ENCODE assay signal across 8 cellular contexts in the genomic region with DNA sequence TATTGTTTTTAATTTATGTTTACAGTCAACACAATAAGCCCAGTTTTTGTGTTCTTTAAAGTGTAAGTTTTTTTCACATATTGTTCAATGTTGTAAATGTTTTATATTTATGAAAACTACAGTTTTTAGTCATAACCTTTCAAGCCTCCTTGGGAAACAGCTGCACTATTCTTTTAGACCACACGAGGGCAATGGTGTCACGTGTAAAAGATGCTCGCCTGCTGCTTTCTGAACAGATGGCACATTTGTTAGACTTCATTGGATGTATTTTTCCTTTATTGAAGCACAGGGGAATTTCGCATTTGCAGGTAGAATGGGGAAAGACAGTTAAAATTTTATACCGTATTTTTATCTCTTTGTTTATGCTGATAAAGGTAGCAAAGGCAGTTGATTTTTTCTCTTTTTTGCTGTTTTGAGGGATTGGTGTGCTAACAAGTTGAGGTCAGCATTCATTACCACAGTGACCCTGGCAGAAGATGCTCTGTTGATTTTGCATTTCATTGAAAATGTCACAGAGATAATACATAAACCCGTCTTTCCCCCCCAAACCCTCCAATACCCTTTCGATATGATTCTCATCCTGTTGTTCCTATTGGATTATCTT. TPM values are rescaled to one million over a fixed set of nuclear protein-coding genes. Genes with fewer than 3 reads are reported as not detected.
DNase-seq lines count a peak whose midpoint lies in the region; ATAC-seq, FAIRE-seq and TF ChIP-seq lines count a peak whose summit lies in the region.

No MANE protein-coding gene starts in this region.

- no peaks in the 10 kb centered on the region for H3K36me3 ChIP-seq in CD8-positive, alpha-beta memory T cell (ENCODE audit: insufficient read depth, low read length)
- no peaks in the 10 kb centered on the region for H3K36me3 ChIP-seq in astrocyte (ENCODE audit: insufficient read depth, low read length)

- H3K4me3 Mint-ChIP-seq in CD8-positive, alpha-beta memory T cell: peak overlapping the region in 3 of 7 donors; percentile 7 to 13 (median 7)
- H3K4me3 Mint-ChIP-seq in astrocyte (ENCODE audit: unreplicated experiment): no peak overlapping the region

- H3K79me2 ChIP-seq in astrocyte (ENCODE audit: insufficient read depth, low read length): no peaks in the 10 kb centered on the region

- POLR2A ChIA-PET in CD8-positive, alpha-beta memory T cell (lab: Charles Lee): no interaction called here

- no peak overlapping the region for H3K4me3 ChIP-seq in CD8-positive, alpha-beta memory T cell (ENCODE audit: low read length)
- H3K4me3 ChIP-seq in astrocyte (ENCODE audit: insufficient read depth, low read depth, low read length): no peak overlapping the region

- H3K27ac ChIP-seq in CD8-positive, alpha-beta memory T cell (ENCODE audit: low read depth, low read length): no peak overlapping the region
- H3K27ac ChIP-seq in astrocyte (ENCODE audit: low read depth, low read length): no peak overlapping the region

- H3K27ac Mint-ChIP-seq in CD8-positive, alpha-beta memory T cell: no peak overlapping the region
- no peak overlapping the region for H3K27ac Mint-ChIP-seq in astrocyte (ENCODE audit: unreplicated experiment)

- in situ Hi-C loops in KBM-7 (cut with MboI; ENCODE audit: low pct_unique_long_range_greater_than_20kb, low sequenced_read_pairs): loop anchor here (25.0 kb wide), 1 partner anchor 923 kb away; no protein-coding TSS in a partner anchor

- peak; percentile 52 for FAIRE-seq in astrocyte (lab: Jason Lieb, UNC)

- TF ChIP-seq CTCF in astrocyte (IDR thresholded peaks at IDR 0.05; ENCODE audit: insufficient read depth, low read depth, low read length): peak; percentile 98

- no peaks in the 10 kb centered on the region for H3K36me3 Mint-ChIP-seq in CD8-positive, alpha-beta memory T cell
- H3K36me3 Mint-ChIP-seq in astrocyte (ENCODE audit: low read depth, unreplicated experiment): no peaks in the 10 kb centered on the region

- CTCF ChIA-PET in CD8-positive, alpha-beta memory T cell (lab: Charles Lee): no interaction called here

- peaks cover 27% of the 10 kb centered on the region for H3K27me3 ChIP-seq in CD8-positive, alpha-beta memory T cell (ENCODE audit: insufficient read depth, low read length, poor library complexity, severe bottlenecking)
- peaks cover 6% of the 10 kb centered on the region for H3K27me3 ChIP-seq in astrocyte (ENCODE audit: insufficient read depth, low read length)

- no peaks in the 10 kb centered on the region for H3K9me3 ChIP-seq in CD8-positive, alpha-beta memory T cell (ENCODE audit: low read length)
- H3K9me3 ChIP-seq in astrocyte (ENCODE audit: insufficient read depth, low read depth, low read length): no peaks in the 10 kb centered on the region

- DNase-seq in CD8-positive, alpha-beta memory T cell: peak; percentile 27 to 60 (median 41)
- DNase-seq in KBM-7 (peak; percentile 72), T-helper 1 cell (peak in 4 of 5 donors; percentile 11 to 45 (median 32)), astrocyte (ENCODE audit: low read depth) (peak; percentile 27), hippocampal formation (lab: John Stamatoyannopoulos, UW) (peak; percentile 25 to 83)
- peak; percentile 54 for DNase-seq in stimulated activated CD4-positive, alpha-beta T cell treated with anti-CD3 and anti-CD28 coated beads, Interleukin-12 subunit alpha, Interleukin-12 subunit beta, amount 100 ng/mL, for 4 hours

- peak; percentile 46 for ATAC-seq in GM19328 (IDR thresholded peaks at IDR 0.05; ENCODE audit: unreplicated experiment)
- no peak for ATAC-seq in HG03108 (IDR thresholded peaks at IDR 0.05; ENCODE audit: unreplicated experiment)

- no peaks in the 10 kb centered on the region for H4K20me1 ChIP-seq in astrocyte (ENCODE audit: insufficient read depth, low read length)

- H3K4me1 ChIP-seq in CD8-positive, alpha-beta memory T cell (ENCODE audit: insufficient read depth, low read length): peaks cover 12% of the 10 kb centered on the region
- H3K4me1 ChIP-seq in astrocyte (ENCODE audit: insufficient read depth, low read length): peaks cover 11% of the 10 kb centered on the region

- H3K9ac ChIP-seq in astrocyte (ENCODE audit: low read length): no peak overlapping the region

- no peaks in the 10 kb centered on the region for H3K9me3 Mint-ChIP-seq in CD8-positive, alpha-beta memory T cell
- H3K9me3 Mint-ChIP-seq in astrocyte (ENCODE audit: unreplicated experiment): no peaks in the 10 kb centered on the region

- peaks cover 20 to 64% of the 10 kb centered on the region in 2 donors for H3K27me3 Mint-ChIP-seq in CD8-positive, alpha-beta memory T cell
- peaks cover 39% of the 10 kb centered on the region for H3K27me3 Mint-ChIP-seq in astrocyte (ENCODE audit: low read depth, unreplicated experiment)

- H2AFZ ChIP-seq in astrocyte (ENCODE audit: low read depth, low read length): no peak overlapping the region

- H3K4me1 Mint-ChIP-seq in CD8-positive, alpha-beta memory T cell: peaks cover 25 to 29% (median 28%) of the 10 kb centered on the region in 3 donors
- H3K4me1 Mint-ChIP-seq in astrocyte (ENCODE audit: low read depth, unreplicated experiment): peaks cover 5% of the 10 kb centered on the region

- no peak overlapping the region for H3K4me2 ChIP-seq in astrocyte (ENCODE audit: low read length)

RNA-seq across cellular contexts. Expression of gene MAT2B, which starts 59.0 kb away (rescaled TPM):
- 100 to 1,000 TPM; 101 to 102 TPM for total RNA-seq in CD8-positive, alpha-beta memory T cell
- polyA plus RNA-seq in CD8-positive, alpha-beta memory T cell: 288 TPM
- total RNA-seq in astrocyte: 38.7 and 41.0 TPM in 2 replicates
